ENCODE assay signal across 1 cellular context in the genomic region with DNA sequence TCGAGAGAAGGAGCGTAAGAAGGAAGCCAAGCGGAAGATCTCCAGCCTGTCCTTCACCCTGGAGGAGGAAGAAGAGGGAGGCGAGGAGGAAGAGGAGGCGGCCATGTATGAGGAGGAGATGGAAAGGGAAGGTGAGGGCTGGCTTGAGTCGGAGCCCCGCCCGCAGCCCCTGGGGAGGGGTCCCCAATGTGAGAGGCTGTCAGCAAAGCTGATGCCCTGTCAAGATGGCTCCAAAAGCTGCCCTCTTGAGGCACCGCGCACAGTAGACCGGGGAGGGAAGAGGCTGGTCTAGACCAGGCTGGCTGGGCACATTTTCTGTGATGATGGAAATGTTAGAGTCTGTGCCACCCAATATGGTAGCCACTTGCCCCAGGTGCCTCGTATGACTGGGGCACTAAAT.
TF ChIP-seq lines count a peak whose summit lies in the region.

No MANE protein-coding gene starts in this region.

TF ChIP-seq in GM23338, 12 proteins besides CTCF, POLR2A, EP300 and RAD21 (continued from another document):
- TF ChIP-seq, protein P1, sequence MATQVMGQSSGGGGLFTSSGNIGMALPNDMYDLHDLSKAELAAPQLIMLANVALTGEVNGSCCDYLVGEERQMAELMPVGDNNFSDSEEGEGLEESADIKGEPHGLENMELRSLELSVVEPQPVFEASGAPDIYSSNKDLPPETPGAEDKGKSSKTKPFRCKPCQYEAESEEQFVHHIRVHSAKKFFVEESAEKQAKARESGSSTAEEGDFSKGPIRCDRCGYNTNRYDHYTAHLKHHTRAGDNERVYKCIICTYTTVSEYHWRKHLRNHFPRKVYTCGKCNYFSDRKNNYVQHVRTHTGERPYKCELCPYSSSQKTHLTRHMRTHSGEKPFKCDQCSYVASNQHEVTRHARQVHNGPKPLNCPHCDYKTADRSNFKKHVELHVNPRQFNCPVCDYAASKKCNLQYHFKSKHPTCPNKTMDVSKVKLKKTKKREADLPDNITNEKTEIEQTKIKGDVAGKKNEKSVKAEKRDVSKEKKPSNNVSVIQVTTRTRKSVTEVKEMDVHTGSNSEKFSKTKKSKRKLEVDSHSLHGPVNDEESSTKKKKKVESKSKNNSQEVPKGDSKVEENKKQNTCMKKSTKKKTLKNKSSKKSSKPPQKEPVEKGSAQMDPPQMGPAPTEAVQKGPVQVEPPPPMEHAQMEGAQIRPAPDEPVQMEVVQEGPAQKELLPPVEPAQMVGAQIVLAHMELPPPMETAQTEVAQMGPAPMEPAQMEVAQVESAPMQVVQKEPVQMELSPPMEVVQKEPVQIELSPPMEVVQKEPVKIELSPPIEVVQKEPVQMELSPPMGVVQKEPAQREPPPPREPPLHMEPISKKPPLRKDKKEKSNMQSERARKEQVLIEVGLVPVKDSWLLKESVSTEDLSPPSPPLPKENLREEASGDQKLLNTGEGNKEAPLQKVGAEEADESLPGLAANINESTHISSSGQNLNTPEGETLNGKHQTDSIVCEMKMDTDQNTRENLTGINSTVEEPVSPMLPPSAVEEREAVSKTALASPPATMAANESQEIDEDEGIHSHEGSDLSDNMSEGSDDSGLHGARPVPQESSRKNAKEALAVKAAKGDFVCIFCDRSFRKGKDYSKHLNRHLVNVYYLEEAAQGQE (IDR thresholded peaks at IDR 0.05; ENCODE audit: unreplicated experiment): no peak
- TF ChIP-seq, protein P2, sequence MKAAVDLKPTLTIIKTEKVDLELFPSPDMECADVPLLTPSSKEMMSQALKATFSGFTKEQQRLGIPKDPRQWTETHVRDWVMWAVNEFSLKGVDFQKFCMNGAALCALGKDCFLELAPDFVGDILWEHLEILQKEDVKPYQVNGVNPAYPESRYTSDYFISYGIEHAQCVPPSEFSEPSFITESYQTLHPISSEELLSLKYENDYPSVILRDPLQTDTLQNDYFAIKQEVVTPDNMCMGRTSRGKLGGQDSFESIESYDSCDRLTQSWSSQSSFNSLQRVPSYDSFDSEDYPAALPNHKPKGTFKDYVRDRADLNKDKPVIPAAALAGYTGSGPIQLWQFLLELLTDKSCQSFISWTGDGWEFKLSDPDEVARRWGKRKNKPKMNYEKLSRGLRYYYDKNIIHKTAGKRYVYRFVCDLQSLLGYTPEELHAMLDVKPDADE (IDR thresholded peaks at IDR 0.05): no peak
- TF ChIP-seq NANOG (IDR thresholded peaks at IDR 0.05; ENCODE audit: borderline replicate concordance): no peak
- no peak for TF ChIP-seq JUNB (IDR thresholded peaks at IDR 0.05; ENCODE audit: unreplicated experiment)
- TF ChIP-seq, protein P3, sequence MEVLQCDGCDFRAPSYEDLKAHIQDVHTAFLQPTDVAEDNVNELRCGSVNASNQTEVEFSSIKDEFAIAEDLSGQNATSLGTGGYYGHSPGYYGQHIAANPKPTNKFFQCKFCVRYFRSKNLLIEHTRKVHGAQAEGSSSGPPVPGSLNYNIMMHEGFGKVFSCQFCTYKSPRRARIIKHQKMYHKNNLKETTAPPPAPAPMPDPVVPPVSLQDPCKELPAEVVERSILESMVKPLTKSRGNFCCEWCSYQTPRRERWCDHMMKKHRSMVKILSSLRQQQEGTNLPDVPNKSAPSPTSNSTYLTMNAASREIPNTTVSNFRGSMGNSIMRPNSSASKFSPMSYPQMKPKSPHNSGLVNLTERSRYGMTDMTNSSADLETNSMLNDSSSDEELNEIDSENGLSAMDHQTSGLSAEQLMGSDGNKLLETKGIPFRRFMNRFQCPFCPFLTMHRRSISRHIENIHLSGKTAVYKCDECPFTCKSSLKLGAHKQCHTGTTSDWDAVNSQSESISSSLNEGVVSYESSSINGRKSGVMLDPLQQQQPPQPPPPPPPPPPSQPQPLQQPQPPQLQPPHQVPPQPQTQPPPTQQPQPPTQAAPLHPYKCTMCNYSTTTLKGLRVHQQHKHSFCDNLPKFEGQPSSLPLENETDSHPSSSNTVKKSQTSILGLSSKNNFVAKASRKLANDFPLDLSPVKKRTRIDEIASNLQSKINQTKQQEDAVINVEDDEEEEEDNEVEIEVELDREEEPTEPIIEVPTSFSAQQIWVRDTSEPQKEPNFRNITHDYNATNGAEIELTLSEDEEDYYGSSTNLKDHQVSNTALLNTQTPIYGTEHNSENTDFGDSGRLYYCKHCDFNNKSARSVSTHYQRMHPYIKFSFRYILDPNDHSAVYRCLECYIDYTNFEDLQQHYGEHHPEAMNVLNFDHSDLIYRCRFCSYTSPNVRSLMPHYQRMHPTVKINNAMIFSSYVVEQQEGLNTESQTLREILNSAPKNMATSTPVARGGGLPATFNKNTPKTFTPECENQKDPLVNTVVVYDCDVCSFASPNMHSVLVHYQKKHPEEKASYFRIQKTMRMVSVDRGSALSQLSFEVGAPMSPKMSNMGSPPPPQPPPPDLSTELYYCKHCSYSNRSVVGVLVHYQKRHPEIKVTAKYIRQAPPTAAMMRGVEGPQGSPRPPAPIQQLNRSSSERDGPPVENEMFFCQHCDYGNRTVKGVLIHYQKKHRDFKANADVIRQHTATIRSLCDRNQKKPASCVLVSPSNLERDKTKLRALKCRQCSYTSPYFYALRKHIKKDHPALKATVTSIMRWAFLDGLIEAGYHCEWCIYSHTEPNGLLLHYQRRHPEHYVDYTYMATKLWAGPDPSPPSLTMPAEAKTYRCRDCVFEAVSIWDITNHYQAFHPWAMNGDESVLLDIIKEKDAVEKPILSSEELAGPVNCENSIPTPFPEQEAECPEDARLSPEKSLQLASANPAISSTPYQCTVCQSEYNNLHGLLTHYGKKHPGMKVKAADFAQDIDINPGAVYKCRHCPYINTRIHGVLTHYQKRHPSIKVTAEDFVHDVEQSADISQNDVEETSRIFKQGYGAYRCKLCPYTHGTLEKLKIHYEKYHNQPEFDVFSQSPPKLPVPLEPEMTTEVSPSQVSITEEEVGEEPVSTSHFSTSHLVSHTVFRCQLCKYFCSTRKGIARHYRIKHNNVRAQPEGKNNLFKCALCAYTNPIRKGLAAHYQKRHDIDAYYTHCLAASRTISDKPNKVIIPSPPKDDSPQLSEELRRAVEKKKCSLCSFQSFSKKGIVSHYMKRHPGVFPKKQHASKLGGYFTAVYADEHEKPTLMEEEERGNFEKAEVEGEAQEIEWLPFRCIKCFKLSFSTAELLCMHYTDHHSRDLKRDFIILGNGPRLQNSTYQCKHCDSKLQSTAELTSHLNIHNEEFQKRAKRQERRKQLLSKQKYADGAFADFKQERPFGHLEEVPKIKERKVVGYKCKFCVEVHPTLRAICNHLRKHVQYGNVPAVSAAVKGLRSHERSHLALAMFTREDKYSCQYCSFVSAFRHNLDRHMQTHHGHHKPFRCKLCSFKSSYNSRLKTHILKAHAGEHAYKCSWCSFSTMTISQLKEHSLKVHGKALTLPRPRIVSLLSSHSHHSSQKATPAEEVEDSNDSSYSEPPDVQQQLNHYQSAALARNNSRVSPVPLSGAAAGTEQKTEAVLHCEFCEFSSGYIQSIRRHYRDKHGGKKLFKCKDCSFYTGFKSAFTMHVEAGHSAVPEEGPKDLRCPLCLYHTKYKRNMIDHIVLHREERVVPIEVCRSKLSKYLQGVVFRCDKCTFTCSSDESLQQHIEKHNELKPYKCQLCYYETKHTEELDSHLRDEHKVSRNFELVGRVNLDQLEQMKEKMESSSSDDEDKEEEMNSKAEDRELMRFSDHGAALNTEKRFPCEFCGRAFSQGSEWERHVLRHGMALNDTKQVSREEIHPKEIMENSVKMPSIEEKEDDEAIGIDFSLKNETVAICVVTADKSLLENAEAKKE (CRISPR knock-in tag; IDR thresholded peaks at IDR 0.05): no peak
- TF ChIP-seq POLR2AphosphoS5 (IDR thresholded peaks at IDR 0.05; ENCODE audit: low read depth): no peak
- no peak for TF ChIP-seq EZH2 (IDR thresholded peaks at IDR 0.05; ENCODE audit: low read depth, unreplicated experiment)
- no peak for TF ChIP-seq ZNF114 (CRISPR knock-in tag; IDR thresholded peaks at IDR 0.05)
TF ChIP-seq in GM23338: peak in this region for 0.
